8 cellular contexts compared by ENCODE assay signal in the genomic region with DNA sequence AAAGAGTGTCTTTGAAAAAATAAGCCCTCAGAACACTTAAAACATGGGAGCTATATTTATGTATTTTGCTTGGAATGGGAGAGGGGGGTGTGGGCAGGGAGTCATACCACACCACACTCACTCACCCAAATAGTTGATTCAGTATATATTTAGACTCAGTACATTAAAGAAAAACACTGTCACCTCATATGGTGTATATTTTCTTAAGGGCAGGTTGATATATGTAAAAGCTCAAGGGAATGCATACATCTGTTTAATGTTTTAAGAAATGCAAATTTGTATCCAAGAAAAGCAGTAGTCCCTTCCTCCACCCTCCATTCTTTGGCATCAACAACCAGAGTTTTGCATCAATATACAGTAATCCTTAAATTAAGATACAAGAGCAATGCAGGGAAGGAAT. TPM values are rescaled to one million over a fixed set of nuclear protein-coding genes. Genes with fewer than 3 reads are reported as not detected.
DNase-seq lines count a peak whose midpoint lies in the region; ATAC-seq and TF ChIP-seq lines count a peak whose summit lies in the region.

No MANE protein-coding gene starts in this region.

- H3K4me1 ChIP-seq in ES-I3 (ENCODE audit: insufficient read depth, low read length): peaks cover 16% of the 10 kb centered on the region
- peaks cover 35% of the 10 kb centered on the region for H3K4me1 ChIP-seq in PC-3 (ENCODE audit: insufficient read depth, low read length)
- H3K4me1 ChIP-seq in esophagus squamous epithelium: peaks cover 14 to 51% (median 22%) of the 10 kb centered on the region in 3 donors
- peaks cover 27% of the 10 kb centered on the region for H3K4me1 ChIP-seq in rectal smooth muscle tissue (ENCODE audit: control insufficient read depth, insufficient read depth, low read length)

- TF ChIP-seq CTCF in PC-3 (conservative IDR thresholded peaks at IDR 0.05; ENCODE audit: low read depth, low read length) (no peak), esophagus squamous epithelium (IDR thresholded peaks at IDR 0.05) (no peak)

- no peak for TF ChIP-seq POLR2A in esophagus squamous epithelium (IDR thresholded peaks at IDR 0.05)

- H3F3A ChIP-seq in PC-3 (ENCODE audit: low read length, unreplicated experiment): no peaks in the 10 kb centered on the region

- intact Hi-C loops in PC-3 (cut with micrococcal nuclease) (loop anchor here (5.0 kb wide), 1 partner anchor 151 kb away; no protein-coding TSS in a partner anchor), esophagus squamous epithelium (cut with DNase I) (no loop called here)

- H3K79me2 ChIP-seq in PC-3 (ENCODE audit: low read length): peaks cover 46% of the 10 kb centered on the region

- H2AFZ ChIP-seq in PC-3 (ENCODE audit: low read length): peak overlapping the region; percentile 56

- H3K36me3 ChIP-seq in ES-I3 (ENCODE audit: insufficient read depth, low read length) (no peaks in the 10 kb centered on the region), PC-3 (ENCODE audit: low read depth, low read length) (peaks cover 8% of the 10 kb centered on the region), esophagus squamous epithelium (peaks cover 0 to 25% (median 6%) of the 10 kb centered on the region in 3 donors), rectal smooth muscle tissue (ENCODE audit: control insufficient read depth, insufficient read depth, low read length) (no peaks in the 10 kb centered on the region)

- ATAC-seq in PC-3 (no peak), GM21737 (IDR thresholded peaks at IDR 0.05; ENCODE audit: unreplicated experiment) (no peak)

- H3K27me3 ChIP-seq in PC-3 (ENCODE audit: low read length): no peaks in the 10 kb centered on the region
- no peaks in the 10 kb centered on the region for H3K27me3 ChIP-seq in esophagus squamous epithelium
- no peaks in the 10 kb centered on the region for H3K27me3 ChIP-seq in rectal smooth muscle tissue (ENCODE audit: control insufficient read depth, insufficient read depth, low read length)

- H3K27ac ChIP-seq in PC-3 (ENCODE audit: low read length): no peak overlapping the region
- H3K27ac ChIP-seq in esophagus squamous epithelium: peak overlapping the region in 2 of 4 donors; percentile 83 to 98
- peak overlapping the region; percentile 71 for H3K27ac ChIP-seq in rectal smooth muscle tissue (ENCODE audit: low read depth, low read length)

- no peaks in the 10 kb centered on the region for H3K9me2 ChIP-seq in PC-3 (replicated peaks; ENCODE audit: low read length)

- BruUV-seq in PC-3 (replicated peaks; lab: Mats Ljungman, UMichigan): TSS peak; percentile 63

- H4K20me1 ChIP-seq in PC-3 (ENCODE audit: low read length): no peaks in the 10 kb centered on the region

- POLR2A ChIA-PET in PC-3 (lab: Charles Lee; ENCODE audit: unreplicated experiment): no interaction called here

- DNase-seq in PC-3 (peak; percentile 19), esophagus squamous epithelium (lab: John Stamatoyannopoulos, UW) (no peak), medulla oblongata (ENCODE audit: extremely low spot score) (no peak)
- no peak for DNase-seq in activated CD4-positive, alpha-beta T cell treated with anti-CD3 and anti-CD28 coated beads, Interleukin-2, amount 50 U/mL, for 4 hours
- DNase-seq in stimulated activated naive CD4-positive, alpha-beta T cell treated with Interleukin-2 at 50 U/mL for 16 hours (lab: John Stamatoyannopoulos, UW): no peak

- H3K9ac ChIP-seq in ES-I3 (ENCODE audit: low read depth, low read length) (peak overlapping the region; percentile 87), PC-3 (ENCODE audit: low read length) (peak overlapping the region; percentile 86), rectal smooth muscle tissue (ENCODE audit: low read length) (no peak overlapping the region)

- peak overlapping the region; percentile 98 for H3K4me2 ChIP-seq in PC-3 (ENCODE audit: low read length)

- H3K4me3 ChIP-seq in PC-3 (ENCODE audit: low read length) (peak overlapping the region; percentile 98), esophagus squamous epithelium (peak overlapping the region; percentile 63 to 88 (median 77)), rectal smooth muscle tissue (ENCODE audit: low read length) (peak overlapping the region; percentile 67)

- CTCF ChIA-PET in PC-3 (lab: Charles Lee): no interaction called here

- H3K9me3 ChIP-seq in ES-I3 (ENCODE audit: control insufficient read depth, insufficient read depth, low read length) (no peaks in the 10 kb centered on the region), PC-3 (ENCODE audit: low read length) (no peaks in the 10 kb centered on the region), esophagus squamous epithelium (no peaks in the 10 kb centered on the region)

RNA-seq across cellular contexts. Expression of gene NFYB, which starts 1.4 kb away (rescaled TPM):
- total RNA-seq in PC-3 (2014; rRNA removed): 20.6 and 21.7 TPM in 2 replicates
- total RNA-seq in esophagus squamous epithelium: 10 to 100 TPM in 3 of 4 donors, 1 to 10 TPM in 1; 8.1 to 31.5 (median 12.9) TPM
